Comparison of ENCODE assay signal across 9 cellular contexts in genomic region chr14:100241279-100241678, GRCh38. TPM values are rescaled to one million over a fixed set of nuclear protein-coding genes. Genes with fewer than 3 reads are reported as not detected.
DNase-seq lines count a peak whose midpoint lies in the region; ATAC-seq, FAIRE-seq and TF ChIP-seq lines count a peak whose summit lies in the region.
"Had no signal": no experiment of that assay in that cellular context is flagged by ENCODE, and none has a peak within 500 bp of the region (broad histone marks: within the 10 kb centered on the region; RNA-seq: fewer than 3 reads in every experiment).

No MANE protein-coding gene starts in this region.

- H3K4me3 ChIP-seq in SK-N-MC (peak overlapping the region; percentile 97), gastrocnemius medialis (peak overlapping the region; percentile 62 to 87 (median 74))

- H3K9ac ChIP-seq in SK-N-MC (ENCODE audit: insufficient read length) = peak overlapping the region; percentile 82

- no peak for TF ChIP-seq POLR2A in gastrocnemius medialis (IDR thresholded peaks at IDR 0.05)

- H3K4me1 ChIP-seq in gastrocnemius medialis = peaks cover 51 to 55% of the 10 kb centered on the region in 2 donors

- no peaks in the 10 kb centered on the region for H3K27me3 ChIP-seq in gastrocnemius medialis

- FAIRE-seq in GM19239 (lab: Jason Lieb, UNC) = peak; percentile 78

- DNase-seq in GM19239 (ENCODE audit: insufficient read length, low spot score) (no peak), SK-N-MC (ENCODE audit: low read depth, low spot score) (no peak), fibroblast of peridontal ligament (ENCODE audit: extremely low read depth) (peak; percentile 29), gastrocnemius medialis (no peak), left lobe of liver (ENCODE audit: low spot score) (no peak)
- no peak for DNase-seq in stimulated activated CD4-positive, alpha-beta T cell treated with anti-CD3 and anti-CD28 coated beads, Interleukin-2, amount 100 ng/mL, for 48 hours
- DNase-seq: KBM-7 had no signal

- intact Hi-C loops in gastrocnemius medialis (cut with DNase I; ENCODE audit: low total_unique reads) = loop anchor here (2.0 to 5.0 kb wide), 3 partner anchors 46 to 78 kb away; partner anchors contain the start of gene SLC25A29

- ATAC-seq in gastrocnemius medialis (no peak), HG03108 (IDR thresholded peaks at IDR 0.05; ENCODE audit: unreplicated experiment) (no peak), HG02642 (IDR thresholded peaks at IDR 0.05; ENCODE audit: poor library complexity, unreplicated experiment) (no peak), left lobe of liver (no peak)

- 0 out of 2 replicates have a peak overlapping the region, but pooled peaks have one; percentile 71 for H3K27ac ChIP-seq in SK-N-MC
- H3K27ac ChIP-seq in gastrocnemius medialis = peak overlapping the region; percentile 94 to 100 (median 96)

- in situ Hi-C loops in gastrocnemius medialis (cut with MboI; ENCODE audit: low sequenced_read_pairs in 4 of 4) = no loop called here

- H3K36me3 ChIP-seq in SK-N-MC (ENCODE audit: insufficient read depth, low read length) = peaks cover 25% of the 10 kb centered on the region; the same call in 1 of the 2 replicates
- H3K36me3 ChIP-seq in gastrocnemius medialis = no peaks in the 10 kb centered on the region

- H3K9me3 ChIP-seq in SK-N-MC (ENCODE audit: low read depth, low read length) (no peaks in the 10 kb centered on the region), gastrocnemius medialis (no peaks in the 10 kb centered on the region)

- TF ChIP-seq CTCF in gastrocnemius medialis (IDR thresholded peaks at IDR 0.05 in 4 of 5, conservative IDR thresholded peaks at IDR 0.05 in 1 of 5) = no peak

RNA-seq across cellular contexts. Expression of gene YY1, which starts 2.3 kb away (rescaled TPM):
- total RNA-seq in gastrocnemius medialis = 10 to 100 TPM; 39.3 to 48.7 (median 43.7) TPM
- 34.2 TPM for total RNA-seq in left lobe of liver
